9 cellular contexts compared by ENCODE assay signal in genomic region chr1:230643887-230644286, GRCh38. TPM values are rescaled to one million over a fixed set of nuclear protein-coding genes. Genes with fewer than 3 reads are reported as not detected.
DNase-seq lines count a peak whose midpoint lies in the region; TF ChIP-seq lines count a peak whose summit lies in the region.
"Had no signal": no experiment of that assay in that cellular context is flagged by ENCODE, and none has a peak within 500 bp of the region (broad histone marks: within the 10 kb centered on the region; RNA-seq: fewer than 3 reads in every experiment).

No MANE protein-coding gene starts in this region.

- no peaks in the 10 kb centered on the region for H3K9me2 ChIP-seq in Loucy (replicated peaks; ENCODE audit: low read depth, low read length)

- in situ Hi-C loops in brain microvascular endothelial cell (cut with HindIII; ENCODE audit: low pct_ligation_motif_present, low sequenced_read_pairs), result no loop called here

- peak; percentile 30 for DNase-seq in ELR (ENCODE audit: low read depth)
- DNase-seq in brain microvascular endothelial cell, result peak; percentile 57
- no peak for DNase-seq in GM19240 (ENCODE audit: insufficient read length, low spot score)
- no peak for DNase-seq in NCI-H510A (lab: John Stamatoyannopoulos, UW)
- no peak for DNase-seq in ovary
- DNase-seq in vagina (ENCODE audit: extremely low spot score in 2 of 2), result no peak
- DNase-seq: spleen had no signal

- H2AFZ ChIP-seq in Loucy (ENCODE audit: low read length) (no peak overlapping the region), neuron (ENCODE audit: low read depth, low read length) (no peak overlapping the region)

- H3K27ac ChIP-seq in brain microvascular endothelial cell (no peak overlapping the region), ovary (no peak overlapping the region), vagina (no peak overlapping the region)

- peak overlapping the region; percentile 78 for H3K4me3 ChIP-seq in Loucy (ENCODE audit: low read length, poor library complexity, severe bottlenecking)
- no peak overlapping the region for H3K4me3 ChIP-seq in brain microvascular endothelial cell (ENCODE audit: low read depth, low read length)
- peak overlapping the region; percentile 80 for H3K4me3 ChIP-seq in neuron (ENCODE audit: low read length)
- H3K4me3 ChIP-seq in ovary, result no peak overlapping the region
- peak overlapping the region in 1 of 2 donors; percentile 62 for H3K4me3 ChIP-seq in vagina

- intact Hi-C loops in ovary (cut with DNase I) (loop anchor here in 3 of 4 donors (5.0 to 10.0 kb wide), 3 partner anchors 128 to 568 kb away; no protein-coding TSS in a partner anchor), vagina (cut with DNase I) (loop anchor here (5.0 kb wide), 1 partner anchor 128 kb away; no protein-coding TSS in a partner anchor)

- H3K79me2 ChIP-seq in Loucy (ENCODE audit: insufficient read depth, low read length), result peaks cover 61% of the 10 kb centered on the region

- H3K9me3 ChIP-seq in Loucy (ENCODE audit: insufficient read depth, low read depth, low read length) (no peaks in the 10 kb centered on the region), neuron (ENCODE audit: low read length) (no peaks in the 10 kb centered on the region), ovary (no peaks in the 10 kb centered on the region), vagina (no peaks in the 10 kb centered on the region)
- H3K9me3 ChIP-seq: spleen had no signal

- WGBS in ovary, 3 donors, result 59 to 64% (median 61%) methylated on average over 4 of the region's 4 CpGs

- H3K36me3 ChIP-seq in Loucy (ENCODE audit: insufficient read depth, low read length), result no peaks in the 10 kb centered on the region
- no peaks in the 10 kb centered on the region for H3K36me3 ChIP-seq in brain microvascular endothelial cell (replicated peaks)
- no peaks in the 10 kb centered on the region for H3K36me3 ChIP-seq in neuron (ENCODE audit: insufficient read depth, low read length)
- H3K36me3 ChIP-seq in ovary, result no peaks in the 10 kb centered on the region
- no peaks in the 10 kb centered on the region for H3K36me3 ChIP-seq in vagina

- peak overlapping the region; percentile 84 for H3K9ac ChIP-seq in Loucy (ENCODE audit: low read depth, low read length, poor library complexity, severe bottlenecking)

- H3K27me3 ChIP-seq in Loucy (ENCODE audit: insufficient read depth, low read length, poor library complexity, severe bottlenecking) (no peaks in the 10 kb centered on the region), brain microvascular endothelial cell (replicated peaks) (no peaks in the 10 kb centered on the region), neuron (ENCODE audit: insufficient read depth, low read length) (no peaks in the 10 kb centered on the region), ovary (no peaks in the 10 kb centered on the region), vagina (no peaks in the 10 kb centered on the region)
- H3K27me3 ChIP-seq: spleen had no signal

- TF ChIP-seq CTCF in Loucy (conservative IDR thresholded peaks at IDR 0.05; ENCODE audit: low read length) (no peak), brain microvascular endothelial cell (IDR thresholded peaks at IDR 0.05; ENCODE audit: low read depth, low read length, missing control alignments) (no peak), ovary (IDR thresholded peaks at IDR 0.05) (no peak), vagina (IDR thresholded peaks at IDR 0.05) (no peak)

- no peaks in the 10 kb centered on the region for H3F3A ChIP-seq in Loucy (ENCODE audit: low read depth)

- TF ChIP-seq POLR2A in ovary (IDR thresholded peaks at IDR 0.05), result no peak
- TF ChIP-seq POLR2A in vagina (IDR thresholded peaks at IDR 0.05), result no peak

- peaks cover 37% of the 10 kb centered on the region for H4K20me1 ChIP-seq in Loucy (ENCODE audit: insufficient read depth, low read length, poor library complexity, severe bottlenecking)

- TF ChIP-seq EP300 in ovary (IDR thresholded peaks at IDR 0.05), result no peak

- H3K4me2 ChIP-seq in Loucy (ENCODE audit: low read depth, low read length, poor library complexity, severe bottlenecking), result peak overlapping the region; percentile 86

- H3K4me1 ChIP-seq in Loucy (ENCODE audit: insufficient read depth, low read length, poor library complexity, severe bottlenecking), result peaks cover 46% of the 10 kb centered on the region
- H3K4me1 ChIP-seq in neuron (ENCODE audit: insufficient read depth, low read length), result peaks cover 23% of the 10 kb centered on the region
- H3K4me1 ChIP-seq in ovary (ENCODE audit: insufficient read depth), result peaks cover 12% of the 10 kb centered on the region
- H3K4me1 ChIP-seq in vagina, result peaks cover 34% of the 10 kb centered on the region

RNA-seq across cellular contexts. Expression of gene COG2, which starts 1.6 kb away (rescaled TPM):
- total RNA-seq in ovary (10 to 100 TPM; 17.0 to 24.9 (median 21.5) TPM), vagina (20.4 TPM)
- 10 to 100 TPM in 1 of 2 donors, 1 to 10 TPM in 1; 9.1 to 29.5 TPM for polyA plus RNA-seq in ovary

Comparison
In these comparisons a context has a peak if more than half of its experiments do, and no peak if none do; other contexts are left out.
1. DNase-seq: peak in ELR (single experiment) and brain microvascular endothelial cell (single experiment); none in GM19240 (single experiment), NCI-H510A (single experiment), ovary (0 of 5) and vagina (0 of 2).
2. H3K4me3 ChIP-seq: peak in Loucy (single experiment) and neuron (single experiment); none in brain microvascular endothelial cell (single experiment) and ovary (single experiment).